Comparison of ENCODE assay signal across 30 cellular contexts in the genomic region with DNA sequence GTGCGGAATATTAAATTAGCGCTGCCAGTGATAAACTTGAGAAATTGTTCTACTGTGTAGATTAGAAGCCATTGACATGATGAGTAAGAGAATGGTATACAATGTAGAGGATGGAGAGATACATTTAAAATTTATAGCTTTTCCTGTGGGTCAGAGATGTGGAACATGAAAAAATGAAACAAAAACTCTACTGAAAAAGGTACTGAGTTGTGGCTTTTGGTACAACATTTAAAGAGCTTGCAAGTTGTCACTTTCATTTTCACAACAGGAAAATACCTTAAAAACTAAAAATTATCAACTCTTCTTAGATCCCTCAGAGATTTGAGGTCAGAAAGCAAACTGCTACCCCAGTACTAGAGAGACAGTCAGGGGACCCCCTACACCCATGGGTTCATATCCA.
"Had no signal": no experiment of that assay in that cellular context is flagged by ENCODE, and none has a peak within 500 bp of the region (broad histone marks: within the 10 kb centered on the region; RNA-seq: fewer than 3 reads in every experiment).

No MANE protein-coding gene starts in this region.

- H3K9me3 ChIP-seq: MG63, SJSA1, SK-N-SH had no signal

- H3K4me3 ChIP-seq: MG63, PC-9, SJSA1 had no signal

- H3K9ac ChIP-seq: SK-N-SH had no signal

- H3K27me3 ChIP-seq: MG63, SJSA1 had no signal

- H3K4me2 ChIP-seq: PC-9, SK-N-SH had no signal

- H2AFZ ChIP-seq: PC-9 had no signal

- H3K4me1 ChIP-seq: SJSA1 had no signal

- H3K36me3 ChIP-seq: MG63, SJSA1 had no signal

- H3K27ac Mint-ChIP-seq: T-helper 1 cell treated with Interleukin-12 subunit alpha and Interleukin-12 subunit beta and Interleukin-4 antibody, amounts not matched to agents 30 μg/mL and 1 μg/mL, for 36 hours had no signal

- DNase-seq: Karpas-422, MG63, MV-4-11, NCI-H1092, NCI-H1105, NCI-H1417 treated with DMSO at 0.1 percent for 48 hours, NCI-H1436 treated with DMSO at 0.1 percent for 48 hours, NCI-H1694 treated with DMSO at 0.1 percent for 48 hours, NCI-H187 treated with DMSO at 0.1 percent for 48 hours, NCI-H2029, NCI-H2081, NCI-H2171 treated with DMSO at 0.1 percent for 48 hours, NCI-H2227 treated with DMSO at 0.1 percent for 48 hours, NCI-H345, NCI-H446, NCI-H510A treated with DMSO at 0.1 percent for 48 hours, NCI-H524 treated with DMSO at 0.1 percent for 48 hours, NCI-H69, NCI-H748 treated with DMSO at 0.1 percent for 48 hours, NCI-H82, PC-9, Right ventricle myocardium superior, RPMI8226, SHP77 treated with DMSO at 0.1 percent for 48 hours, SK-N-SH, SW 1271, T-helper 1 cell had no signal

- H3K9me2 ChIP-seq: SK-N-SH had no signal

- ATAC-seq: Panc1 had no signal

- H3K4me3 Mint-ChIP-seq: T-helper 1 cell treated with Interleukin-12 subunit alpha and Interleukin-12 subunit beta and Interleukin-4 antibody, amounts not matched to agents 30 μg/mL and 1 μg/mL, for 36 hours had no signal

- H3K27ac ChIP-seq: PC-9, SJSA1 had no signal
